ENCODE assay signal across 21 cellular contexts in genomic region chr9:112084334-112084733, GRCh38.
"Had no signal": no experiment of that assay in that cellular context is flagged by ENCODE, and none has a peak within 500 bp of the region (broad histone marks: within the 10 kb centered on the region; RNA-seq: fewer than 3 reads in every experiment).

No MANE protein-coding gene starts in this region.

- ATAC-seq: activated CD4-positive, alpha-beta T cell treated with anti-CD3 and anti-CD28 coated beads for 36 hours; activated CD8-positive, alpha-beta memory T cell treated with anti-CD3 and anti-CD28 coated beads, Interleukin-2, amount 10 ng/mL, durations not matched to agents 7 days and 5 days; left lobe of liver; stimulated activated memory B cell treated with anti-CD40 and anti-IgM and Interleukin-4, amounts not matched to agents 10 μg/mL and 1 μg/mL and 100 μg/mL, for 72 hours; WTC11 had no signal

- H3K27ac ChIP-seq: ascending aorta, breast epithelium, spleen had no signal

- H3K4me1 ChIP-seq: ascending aorta, breast epithelium had no signal

- H3K4me3 ChIP-seq: ascending aorta, breast epithelium, spleen had no signal

- H3K27ac Mint-ChIP-seq: activated CD4-positive, alpha-beta T cell treated with anti-CD3 and anti-CD28 coated beads for 36 hours; activated CD8-positive, alpha-beta memory T cell treated with anti-CD3 and anti-CD28 coated beads, Interleukin-2, amount 10 ng/mL, durations not matched to agents 7 days and 5 days; stimulated activated memory B cell treated with anti-CD40 and anti-IgM and Interleukin-4, amounts not matched to agents 10 μg/mL and 1 μg/mL and 100 μg/mL, for 72 hours; WTC11 had no signal

- H3K36me3 ChIP-seq: ascending aorta, breast epithelium had no signal

- FAIRE-seq: frontal cortex, keratinocyte, TTC549 had no signal

- H3K27me3 ChIP-seq: ascending aorta, breast epithelium, spleen had no signal

- DNase-seq: activated CD4-positive, alpha-beta T cell treated with anti-CD3 and anti-CD28 coated beads for 36 hours; activated CD4-positive, alpha-beta T cell treated with anti-CD3 and anti-CD28 coated beads, Interleukin-2, amount 50 U/mL, for 48 hours; activated CD8-positive, alpha-beta memory T cell treated with anti-CD3 and anti-CD28 coated beads, Interleukin-2, amount 10 ng/mL, durations not matched to agents 7 days and 5 days; activated naive CD4-positive, alpha-beta T cell; cortex of kidney; effector memory CD4-positive, alpha-beta T cell; head of caudate nucleus; mammary epithelial cell; occipital lobe; posterior cingulate gyrus; spleen; stimulated activated CD4-positive, alpha-beta T cell treated with anti-CD3 and anti-CD28 coated beads, Interleukin-4, amount 100 ng/mL, for 4 hours; SW 1271 had no signal

- H3K4me3 Mint-ChIP-seq: activated CD4-positive, alpha-beta T cell treated with anti-CD3 and anti-CD28 coated beads for 36 hours; activated CD8-positive, alpha-beta memory T cell treated with anti-CD3 and anti-CD28 coated beads, Interleukin-2, amount 10 ng/mL, durations not matched to agents 7 days and 5 days; stimulated activated memory B cell treated with anti-CD40 and anti-IgM and Interleukin-4, amounts not matched to agents 10 μg/mL and 1 μg/mL and 100 μg/mL, for 72 hours; WTC11 had no signal

- H3K27me3 Mint-ChIP-seq: activated CD4-positive, alpha-beta T cell treated with anti-CD3 and anti-CD28 coated beads for 36 hours; activated CD8-positive, alpha-beta memory T cell treated with anti-CD3 and anti-CD28 coated beads, Interleukin-2, amount 10 ng/mL, durations not matched to agents 7 days and 5 days; stimulated activated memory B cell treated with anti-CD40 and anti-IgM and Interleukin-4, amounts not matched to agents 10 μg/mL and 1 μg/mL and 100 μg/mL, for 72 hours had no signal

- H3K9me3 ChIP-seq: ascending aorta, breast epithelium, spleen had no signal

- H3K4me1 Mint-ChIP-seq: activated CD4-positive, alpha-beta T cell treated with anti-CD3 and anti-CD28 coated beads for 36 hours; WTC11 had no signal
